1 cellular context compared by ENCODE assay signal in the genomic region with DNA sequence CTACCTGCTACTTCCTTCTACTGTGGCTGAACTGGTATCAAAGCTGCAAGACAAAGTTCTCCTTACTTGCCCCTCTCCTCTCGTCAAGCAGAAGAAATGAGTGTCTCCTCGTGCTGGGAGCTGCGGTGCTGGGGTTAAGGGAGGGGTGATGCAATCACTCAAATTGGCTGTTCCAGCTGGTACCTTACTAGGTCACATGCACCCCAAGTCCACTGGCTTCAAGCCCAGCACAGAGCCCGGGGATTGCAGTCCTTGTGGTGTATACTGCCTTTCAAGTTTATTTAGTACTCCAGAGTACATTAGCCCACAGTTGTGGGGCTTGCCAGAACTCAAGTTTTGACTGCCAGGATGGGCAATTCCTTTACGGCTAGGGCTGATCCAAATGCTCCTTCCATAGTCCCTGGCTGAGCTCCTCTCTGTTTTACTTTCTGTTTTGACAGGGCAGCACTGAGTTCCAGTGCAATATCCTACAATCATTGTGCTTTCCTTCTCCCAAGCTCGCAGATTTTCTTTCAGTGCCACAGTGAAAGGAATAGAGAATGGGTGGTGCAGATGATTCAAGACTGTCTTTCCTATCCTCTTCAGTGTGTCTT.
A peak's percentile ranks its signal among the peaks of the same experiment; 100 is the strongest.
TF ChIP-seq lines count a peak whose summit lies in the region.

No MANE protein-coding gene starts in this region.

TF ChIP-seq in K562, 482 proteins besides CTCF, POLR2A, EP300 and RAD21 (continued from another document):
- TF ChIP-seq ZBTB43 (CRISPR knock-in tag; IDR thresholded peaks at IDR 0.05) (no peak), ZNF41 (CRISPR knock-in tag; conservative IDR thresholded peaks at IDR 0.05) (no peak), TAL1 (IDR thresholded peaks at IDR 0.05) (no peak), HLTF (IDR thresholded peaks at IDR 0.05) (no peak), L3MBTL2 (IDR thresholded peaks at IDR 0.05) (peak; percentile 42; the same call in 1 of the 2 replicates), CBFB (CRISPR knock-in tag; IDR thresholded peaks at IDR 0.05) (no peak), NR2C2 (CRISPR knock-in tag; IDR thresholded peaks at IDR 0.05) (no peak), NR2C2 (tag; IDR thresholded peaks at IDR 0.05) (peak; percentile 20; the same call in 1 of the 2 replicates), RFX1 (IDR thresholded peaks at IDR 0.05) (no peak), CEBPB (tag; IDR thresholded peaks at IDR 0.05) (peak; percentile 73), ZC3H4 (CRISPR knock-in tag; IDR thresholded peaks at IDR 0.05; ENCODE audit: borderline replicate concordance) (no peak), CXXC5 (CRISPR knock-in tag; IDR thresholded peaks at IDR 0.05) (no peak), SOX6 (IDR thresholded peaks at IDR 0.05) (no peak), MED1 (CRISPR knock-in tag; IDR thresholded peaks at IDR 0.05; ENCODE audit: borderline replicate concordance) (no peak), JUND (IDR thresholded peaks at IDR 0.05; ENCODE audit: borderline replicate concordance, low read depth, low read length) (0 out of 2 replicates have a peak, but pooled peaks have one; percentile 4), JUND (tag; IDR thresholded peaks at IDR 0.05; ENCODE audit: borderline replicate concordance, low read depth, low read length) (no peak), DMBX1 (CRISPR knock-in tag; IDR thresholded peaks at IDR 0.05; ENCODE audit: borderline replicate concordance) (peak; percentile 75; the same call in 1 of the 2 replicates), ARID1B (IDR thresholded peaks at IDR 0.05) (no peak), SMARCA4 (IDR thresholded peaks at IDR 0.05) (no peak)
- TF ChIP-seq, protein P1, sequence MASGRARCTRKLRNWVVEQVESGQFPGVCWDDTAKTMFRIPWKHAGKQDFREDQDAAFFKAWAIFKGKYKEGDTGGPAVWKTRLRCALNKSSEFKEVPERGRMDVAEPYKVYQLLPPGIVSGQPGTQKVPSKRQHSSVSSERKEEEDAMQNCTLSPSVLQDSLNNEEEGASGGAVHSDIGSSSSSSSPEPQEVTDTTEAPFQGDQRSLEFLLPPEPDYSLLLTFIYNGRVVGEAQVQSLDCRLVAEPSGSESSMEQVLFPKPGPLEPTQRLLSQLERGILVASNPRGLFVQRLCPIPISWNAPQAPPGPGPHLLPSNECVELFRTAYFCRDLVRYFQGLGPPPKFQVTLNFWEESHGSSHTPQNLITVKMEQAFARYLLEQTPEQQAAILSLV (tag; IDR thresholded peaks at IDR 0.05): peak; percentile 52; the same call in 1 of the 2 replicates
- TF ChIP-seq, protein P2, sequence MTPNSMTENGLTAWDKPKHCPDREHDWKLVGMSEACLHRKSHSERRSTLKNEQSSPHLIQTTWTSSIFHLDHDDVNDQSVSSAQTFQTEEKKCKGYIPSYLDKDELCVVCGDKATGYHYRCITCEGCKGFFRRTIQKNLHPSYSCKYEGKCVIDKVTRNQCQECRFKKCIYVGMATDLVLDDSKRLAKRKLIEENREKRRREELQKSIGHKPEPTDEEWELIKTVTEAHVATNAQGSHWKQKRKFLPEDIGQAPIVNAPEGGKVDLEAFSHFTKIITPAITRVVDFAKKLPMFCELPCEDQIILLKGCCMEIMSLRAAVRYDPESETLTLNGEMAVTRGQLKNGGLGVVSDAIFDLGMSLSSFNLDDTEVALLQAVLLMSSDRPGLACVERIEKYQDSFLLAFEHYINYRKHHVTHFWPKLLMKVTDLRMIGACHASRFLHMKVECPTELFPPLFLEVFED (CRISPR knock-in tag; conservative IDR thresholded peaks at IDR 0.05): no peak
- TF ChIP-seq, protein P3, sequence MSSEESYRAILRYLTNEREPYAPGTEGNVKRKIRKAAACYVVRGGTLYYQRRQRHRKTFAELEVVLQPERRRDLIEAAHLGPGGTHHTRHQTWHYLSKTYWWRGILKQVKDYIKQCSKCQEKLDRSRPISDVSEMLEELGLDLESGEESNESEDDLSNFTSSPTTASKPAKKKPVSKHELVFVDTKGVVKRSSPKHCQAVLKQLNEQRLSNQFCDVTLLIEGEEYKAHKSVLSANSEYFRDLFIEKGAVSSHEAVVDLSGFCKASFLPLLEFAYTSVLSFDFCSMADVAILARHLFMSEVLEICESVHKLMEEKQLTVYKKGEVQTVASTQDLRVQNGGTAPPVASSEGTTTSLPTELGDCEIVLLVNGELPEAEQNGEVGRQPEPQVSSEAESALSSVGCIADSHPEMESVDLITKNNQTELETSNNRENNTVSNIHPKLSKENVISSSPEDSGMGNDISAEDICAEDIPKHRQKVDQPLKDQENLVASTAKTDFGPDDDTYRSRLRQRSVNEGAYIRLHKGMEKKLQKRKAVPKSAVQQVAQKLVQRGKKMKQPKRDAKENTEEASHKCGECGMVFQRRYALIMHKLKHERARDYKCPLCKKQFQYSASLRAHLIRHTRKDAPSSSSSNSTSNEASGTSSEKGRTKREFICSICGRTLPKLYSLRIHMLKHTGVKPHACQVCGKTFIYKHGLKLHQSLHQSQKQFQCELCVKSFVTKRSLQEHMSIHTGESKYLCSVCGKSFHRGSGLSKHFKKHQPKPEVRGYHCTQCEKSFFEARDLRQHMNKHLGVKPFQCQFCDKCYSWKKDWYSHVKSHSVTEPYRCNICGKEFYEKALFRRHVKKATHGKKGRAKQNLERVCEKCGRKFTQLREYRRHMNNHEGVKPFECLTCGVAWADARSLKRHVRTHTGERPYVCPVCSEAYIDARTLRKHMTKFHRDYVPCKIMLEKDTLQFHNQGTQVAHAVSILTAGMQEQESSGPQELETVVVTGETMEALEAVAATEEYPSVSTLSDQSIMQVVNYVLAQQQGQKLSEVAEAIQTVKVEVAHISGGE (CRISPR knock-in tag; IDR thresholded peaks at IDR 0.05): no peak
- TF ChIP-seq, protein P4, sequence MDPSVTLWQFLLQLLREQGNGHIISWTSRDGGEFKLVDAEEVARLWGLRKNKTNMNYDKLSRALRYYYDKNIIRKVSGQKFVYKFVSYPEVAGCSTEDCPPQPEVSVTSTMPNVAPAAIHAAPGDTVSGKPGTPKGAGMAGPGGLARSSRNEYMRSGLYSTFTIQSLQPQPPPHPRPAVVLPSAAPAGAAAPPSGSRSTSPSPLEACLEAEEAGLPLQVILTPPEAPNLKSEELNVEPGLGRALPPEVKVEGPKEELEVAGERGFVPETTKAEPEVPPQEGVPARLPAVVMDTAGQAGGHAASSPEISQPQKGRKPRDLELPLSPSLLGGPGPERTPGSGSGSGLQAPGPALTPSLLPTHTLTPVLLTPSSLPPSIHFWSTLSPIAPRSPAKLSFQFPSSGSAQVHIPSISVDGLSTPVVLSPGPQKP (CRISPR knock-in tag; IDR thresholded peaks at IDR 0.05): no peak
- TF ChIP-seq, protein P5, sequence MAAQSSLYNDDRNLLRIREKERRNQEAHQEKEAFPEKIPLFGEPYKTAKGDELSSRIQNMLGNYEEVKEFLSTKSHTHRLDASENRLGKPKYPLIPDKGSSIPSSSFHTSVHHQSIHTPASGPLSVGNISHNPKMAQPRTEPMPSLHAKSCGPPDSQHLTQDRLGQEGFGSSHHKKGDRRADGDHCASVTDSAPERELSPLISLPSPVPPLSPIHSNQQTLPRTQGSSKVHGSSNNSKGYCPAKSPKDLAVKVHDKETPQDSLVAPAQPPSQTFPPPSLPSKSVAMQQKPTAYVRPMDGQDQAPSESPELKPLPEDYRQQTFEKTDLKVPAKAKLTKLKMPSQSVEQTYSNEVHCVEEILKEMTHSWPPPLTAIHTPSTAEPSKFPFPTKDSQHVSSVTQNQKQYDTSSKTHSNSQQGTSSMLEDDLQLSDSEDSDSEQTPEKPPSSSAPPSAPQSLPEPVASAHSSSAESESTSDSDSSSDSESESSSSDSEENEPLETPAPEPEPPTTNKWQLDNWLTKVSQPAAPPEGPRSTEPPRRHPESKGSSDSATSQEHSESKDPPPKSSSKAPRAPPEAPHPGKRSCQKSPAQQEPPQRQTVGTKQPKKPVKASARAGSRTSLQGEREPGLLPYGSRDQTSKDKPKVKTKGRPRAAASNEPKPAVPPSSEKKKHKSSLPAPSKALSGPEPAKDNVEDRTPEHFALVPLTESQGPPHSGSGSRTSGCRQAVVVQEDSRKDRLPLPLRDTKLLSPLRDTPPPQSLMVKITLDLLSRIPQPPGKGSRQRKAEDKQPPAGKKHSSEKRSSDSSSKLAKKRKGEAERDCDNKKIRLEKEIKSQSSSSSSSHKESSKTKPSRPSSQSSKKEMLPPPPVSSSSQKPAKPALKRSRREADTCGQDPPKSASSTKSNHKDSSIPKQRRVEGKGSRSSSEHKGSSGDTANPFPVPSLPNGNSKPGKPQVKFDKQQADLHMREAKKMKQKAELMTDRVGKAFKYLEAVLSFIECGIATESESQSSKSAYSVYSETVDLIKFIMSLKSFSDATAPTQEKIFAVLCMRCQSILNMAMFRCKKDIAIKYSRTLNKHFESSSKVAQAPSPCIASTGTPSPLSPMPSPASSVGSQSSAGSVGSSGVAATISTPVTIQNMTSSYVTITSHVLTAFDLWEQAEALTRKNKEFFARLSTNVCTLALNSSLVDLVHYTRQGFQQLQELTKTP (IDR thresholded peaks at IDR 0.05; ENCODE audit: low read depth in 1 of 2, partially characterized antibody in 2 of 2): no peak
- TF ChIP-seq, protein P6, sequence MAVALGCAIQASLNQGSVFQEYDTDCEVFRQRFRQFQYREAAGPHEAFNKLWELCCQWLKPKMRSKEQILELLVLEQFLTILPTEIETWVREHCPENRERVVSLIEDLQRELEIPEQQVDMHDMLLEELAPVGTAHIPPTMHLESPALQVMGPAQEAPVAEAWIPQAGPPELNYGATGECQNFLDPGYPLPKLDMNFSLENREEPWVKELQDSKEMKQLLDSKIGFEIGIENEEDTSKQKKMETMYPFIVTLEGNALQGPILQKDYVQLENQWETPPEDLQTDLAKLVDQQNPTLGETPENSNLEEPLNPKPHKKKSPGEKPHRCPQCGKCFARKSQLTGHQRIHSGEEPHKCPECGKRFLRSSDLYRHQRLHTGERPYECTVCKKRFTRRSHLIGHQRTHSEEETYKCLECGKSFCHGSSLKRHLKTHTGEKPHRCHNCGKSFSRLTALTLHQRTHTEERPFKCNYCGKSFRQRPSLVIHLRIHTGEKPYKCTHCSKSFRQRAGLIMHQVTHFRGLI (CRISPR knock-in tag; IDR thresholded peaks at IDR 0.05): no peak
- TF ChIP-seq, protein P7, sequence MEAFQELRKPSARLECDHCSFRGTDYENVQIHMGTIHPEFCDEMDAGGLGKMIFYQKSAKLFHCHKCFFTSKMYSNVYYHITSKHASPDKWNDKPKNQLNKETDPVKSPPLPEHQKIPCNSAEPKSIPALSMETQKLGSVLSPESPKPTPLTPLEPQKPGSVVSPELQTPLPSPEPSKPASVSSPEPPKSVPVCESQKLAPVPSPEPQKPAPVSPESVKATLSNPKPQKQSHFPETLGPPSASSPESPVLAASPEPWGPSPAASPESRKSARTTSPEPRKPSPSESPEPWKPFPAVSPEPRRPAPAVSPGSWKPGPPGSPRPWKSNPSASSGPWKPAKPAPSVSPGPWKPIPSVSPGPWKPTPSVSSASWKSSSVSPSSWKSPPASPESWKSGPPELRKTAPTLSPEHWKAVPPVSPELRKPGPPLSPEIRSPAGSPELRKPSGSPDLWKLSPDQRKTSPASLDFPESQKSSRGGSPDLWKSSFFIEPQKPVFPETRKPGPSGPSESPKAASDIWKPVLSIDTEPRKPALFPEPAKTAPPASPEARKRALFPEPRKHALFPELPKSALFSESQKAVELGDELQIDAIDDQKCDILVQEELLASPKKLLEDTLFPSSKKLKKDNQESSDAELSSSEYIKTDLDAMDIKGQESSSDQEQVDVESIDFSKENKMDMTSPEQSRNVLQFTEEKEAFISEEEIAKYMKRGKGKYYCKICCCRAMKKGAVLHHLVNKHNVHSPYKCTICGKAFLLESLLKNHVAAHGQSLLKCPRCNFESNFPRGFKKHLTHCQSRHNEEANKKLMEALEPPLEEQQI (IDR thresholded peaks at IDR 0.05): no peak
- TF ChIP-seq, protein P8, sequence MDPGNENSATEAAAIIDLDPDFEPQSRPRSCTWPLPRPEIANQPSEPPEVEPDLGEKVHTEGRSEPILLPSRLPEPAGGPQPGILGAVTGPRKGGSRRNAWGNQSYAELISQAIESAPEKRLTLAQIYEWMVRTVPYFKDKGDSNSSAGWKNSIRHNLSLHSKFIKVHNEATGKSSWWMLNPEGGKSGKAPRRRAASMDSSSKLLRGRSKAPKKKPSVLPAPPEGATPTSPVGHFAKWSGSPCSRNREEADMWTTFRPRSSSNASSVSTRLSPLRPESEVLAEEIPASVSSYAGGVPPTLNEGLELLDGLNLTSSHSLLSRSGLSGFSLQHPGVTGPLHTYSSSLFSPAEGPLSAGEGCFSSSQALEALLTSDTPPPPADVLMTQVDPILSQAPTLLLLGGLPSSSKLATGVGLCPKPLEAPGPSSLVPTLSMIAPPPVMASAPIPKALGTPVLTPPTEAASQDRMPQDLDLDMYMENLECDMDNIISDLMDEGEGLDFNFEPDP (CRISPR knock-in tag; IDR thresholded peaks at IDR 0.05): no peak
